In the genomic region with DNA sequence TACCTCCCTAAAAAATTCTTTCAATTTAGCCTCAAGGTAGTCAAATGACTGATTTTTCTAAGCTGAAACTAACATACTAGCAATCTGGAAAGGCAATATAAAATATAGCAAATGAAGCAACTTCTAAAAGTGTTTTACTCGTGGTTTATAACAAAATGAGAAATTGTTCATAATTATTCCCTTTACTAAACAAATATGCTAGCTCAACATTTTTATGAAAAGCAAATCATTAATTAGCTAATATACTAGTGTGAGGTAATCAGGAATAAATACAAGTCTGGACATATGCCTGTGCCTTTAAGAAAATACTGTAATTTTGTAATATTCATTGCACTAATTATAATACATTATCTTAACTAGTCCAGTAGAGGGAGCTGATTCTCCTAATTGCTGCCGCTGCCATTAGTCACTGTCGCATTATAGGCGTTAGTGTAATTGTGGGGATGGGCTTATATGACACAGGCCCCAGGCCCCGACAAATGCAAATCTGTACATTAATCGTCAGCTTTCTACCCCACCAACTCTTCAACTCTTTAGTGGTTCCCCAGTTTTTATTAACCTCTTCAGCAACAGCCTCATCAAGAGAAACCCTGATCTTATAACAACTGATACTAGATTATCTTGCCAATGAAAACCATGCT, we compare ENCODE assay signal across 8 cellular contexts.
DNase-seq lines count a peak whose midpoint lies in the region; ATAC-seq and TF ChIP-seq lines count a peak whose summit lies in the region.

No MANE protein-coding gene starts in this region.

- no peak overlapping the region for H3K4me3 Mint-ChIP-seq in naive B cell

- peak overlapping the region; percentile 49; the same call in 1 of the 2 replicates for H2AFZ ChIP-seq in OCI-LY3 (ENCODE audit: low read depth, low read length)

- no peaks in the 10 kb centered on the region for H3K36me3 ChIP-seq in OCI-LY3 (replicated peaks; ENCODE audit: low read depth, low read length)
- peaks cover 5% of the 10 kb centered on the region for H3K36me3 ChIP-seq in effector memory CD4-positive, alpha-beta T cell (ENCODE audit: control insufficient read depth, insufficient read depth, low read length)

- H3K9ac ChIP-seq in OCI-LY3 (ENCODE audit: low read length) = no peak overlapping the region

- H3K27me3 ChIP-seq in OCI-LY3 (ENCODE audit: low read depth, low read length) (no peaks in the 10 kb centered on the region), dorsolateral prefrontal cortex (no peaks in the 10 kb centered on the region)
- H3K27me3 ChIP-seq in effector memory CD4-positive, alpha-beta T cell (replicated peaks; ENCODE audit: control insufficient read depth, insufficient read depth, low read length, poor library complexity, severe bottlenecking) = no peaks in the 10 kb centered on the region

- no peak overlapping the region for H3K27ac Mint-ChIP-seq in naive B cell

- peaks cover 8 to 14% of the 10 kb centered on the region in 2 donors for H3K36me3 Mint-ChIP-seq in naive B cell

- peak overlapping the region; percentile 31 for H3K4me2 ChIP-seq in OCI-LY3 (ENCODE audit: low read length)

- H3K4me1 Mint-ChIP-seq in naive B cell = peaks cover 0 to 10% (median 0%) of the 10 kb centered on the region in 3 donors

- intact Hi-C loops in dorsolateral prefrontal cortex (cut with DNase I) = loop anchor here (5.0 to 10.0 kb wide), 3 partner anchors 89 to 277 kb away; a partner anchor contains a TSS

- peak; percentile 82 for ATAC-seq in GM19395 (IDR thresholded peaks at IDR 0.05; ENCODE audit: unreplicated experiment)
- peak; percentile 86 for ATAC-seq in HG03565 (IDR thresholded peaks at IDR 0.05; ENCODE audit: unreplicated experiment)
- ATAC-seq in naive B cell (ENCODE audit: low read depth in 2 of 2) = peak; percentile 75 to 86

- H3K27ac ChIP-seq in OCI-LY3 (ENCODE audit: low read length) (no peak overlapping the region), dorsolateral prefrontal cortex (peak overlapping the region in 53 of 59 donors; percentile 22 to 90 (median 69))
- H3K27ac ChIP-seq in effector memory CD4-positive, alpha-beta T cell (ENCODE audit: insufficient read depth, low read length, poor library complexity, severe bottlenecking) = no peak overlapping the region

- no peaks in the 10 kb centered on the region for H3K9me3 Mint-ChIP-seq in naive B cell

- no peaks in the 10 kb centered on the region for H3K79me2 ChIP-seq in OCI-LY3 (ENCODE audit: low read length)

- H3K27me3 Mint-ChIP-seq in naive B cell = no peaks in the 10 kb centered on the region

- H3K4me3 ChIP-seq in OCI-LY3 (ENCODE audit: low read length) (no peak overlapping the region), dorsolateral prefrontal cortex (no peak overlapping the region)
- H3K4me3 ChIP-seq in effector memory CD4-positive, alpha-beta T cell (ENCODE audit: insufficient read depth, low read depth, low read length, poor library complexity, severe bottlenecking) = no peak overlapping the region

- no peaks in the 10 kb centered on the region for H3K9me3 ChIP-seq in OCI-LY3 (ENCODE audit: insufficient read depth, low read length)
- H3K9me3 ChIP-seq in effector memory CD4-positive, alpha-beta T cell (ENCODE audit: control insufficient read depth, low read length) = no peaks in the 10 kb centered on the region

- no peaks in the 10 kb centered on the region for H4K20me1 ChIP-seq in OCI-LY3 (ENCODE audit: insufficient read depth, low read length)

- H3K4me1 ChIP-seq in OCI-LY3 (ENCODE audit: low read length) = peaks cover 4% of the 10 kb centered on the region; the same call in 1 of the 2 replicates
- H3K4me1 ChIP-seq in effector memory CD4-positive, alpha-beta T cell (ENCODE audit: control insufficient read depth, insufficient read depth, low read length, poor library complexity, severe bottlenecking) = no peaks in the 10 kb centered on the region

- TF ChIP-seq CTCF in OCI-LY3 (IDR thresholded peaks at IDR 0.05; ENCODE audit: low read depth, low read length) (peak; percentile 55), dorsolateral prefrontal cortex (IDR thresholded peaks at IDR 0.05 in 54 of 56, conservative IDR thresholded peaks at IDR 0.05 in 2 of 56; ENCODE audit: low read depth in 1 of 56, partially characterized antibody in 56 of 56) (peak; percentile 54 to 90 (median 75))

- DNase-seq in COLO829 (ENCODE audit: low spot score) (peak; percentile 42), dorsolateral prefrontal cortex (peak in 1 of 10 donors; percentile 32), naive B cell (peak; percentile 41), SKM-1 treated with dmso at 0.1 percent for 144 hours (lab: John Stamatoyannopoulos, UW; ENCODE audit: unreplicated experiment) (no peak)
- DNase-seq in effector memory CD4-positive, alpha-beta T cell = no peak

Comparison
In these comparisons a context has a peak if more than half of its experiments do, and no peak if none do; other contexts are left out.
1. DNase-seq: peak in COLO829 (single experiment) and naive B cell (single experiment); none in SKM-1 treated with dmso at 0.1 percent for 144 hours (single experiment) and effector memory CD4-positive, alpha-beta T cell (0 of 3).
2. H3K27ac ChIP-seq: peak in dorsolateral prefrontal cortex (53 of 59); none in OCI-LY3 (single experiment) and effector memory CD4-positive, alpha-beta T cell (single experiment).
3. Peak in every context shown above with its lines, with median percentiles within 50 percentile points of each other: ATAC-seq.